Comparison of ENCODE assay signal across 1 cellular context in genomic region chr7:148790327-148790726, GRCh38.
TF ChIP-seq lines count a peak whose summit lies in the region.

No MANE protein-coding gene starts in this region.

TF ChIP-seq in K562, 482 proteins besides CTCF, POLR2A, EP300 and RAD21 (continued from another document):
- TF ChIP-seq, protein P1, sequence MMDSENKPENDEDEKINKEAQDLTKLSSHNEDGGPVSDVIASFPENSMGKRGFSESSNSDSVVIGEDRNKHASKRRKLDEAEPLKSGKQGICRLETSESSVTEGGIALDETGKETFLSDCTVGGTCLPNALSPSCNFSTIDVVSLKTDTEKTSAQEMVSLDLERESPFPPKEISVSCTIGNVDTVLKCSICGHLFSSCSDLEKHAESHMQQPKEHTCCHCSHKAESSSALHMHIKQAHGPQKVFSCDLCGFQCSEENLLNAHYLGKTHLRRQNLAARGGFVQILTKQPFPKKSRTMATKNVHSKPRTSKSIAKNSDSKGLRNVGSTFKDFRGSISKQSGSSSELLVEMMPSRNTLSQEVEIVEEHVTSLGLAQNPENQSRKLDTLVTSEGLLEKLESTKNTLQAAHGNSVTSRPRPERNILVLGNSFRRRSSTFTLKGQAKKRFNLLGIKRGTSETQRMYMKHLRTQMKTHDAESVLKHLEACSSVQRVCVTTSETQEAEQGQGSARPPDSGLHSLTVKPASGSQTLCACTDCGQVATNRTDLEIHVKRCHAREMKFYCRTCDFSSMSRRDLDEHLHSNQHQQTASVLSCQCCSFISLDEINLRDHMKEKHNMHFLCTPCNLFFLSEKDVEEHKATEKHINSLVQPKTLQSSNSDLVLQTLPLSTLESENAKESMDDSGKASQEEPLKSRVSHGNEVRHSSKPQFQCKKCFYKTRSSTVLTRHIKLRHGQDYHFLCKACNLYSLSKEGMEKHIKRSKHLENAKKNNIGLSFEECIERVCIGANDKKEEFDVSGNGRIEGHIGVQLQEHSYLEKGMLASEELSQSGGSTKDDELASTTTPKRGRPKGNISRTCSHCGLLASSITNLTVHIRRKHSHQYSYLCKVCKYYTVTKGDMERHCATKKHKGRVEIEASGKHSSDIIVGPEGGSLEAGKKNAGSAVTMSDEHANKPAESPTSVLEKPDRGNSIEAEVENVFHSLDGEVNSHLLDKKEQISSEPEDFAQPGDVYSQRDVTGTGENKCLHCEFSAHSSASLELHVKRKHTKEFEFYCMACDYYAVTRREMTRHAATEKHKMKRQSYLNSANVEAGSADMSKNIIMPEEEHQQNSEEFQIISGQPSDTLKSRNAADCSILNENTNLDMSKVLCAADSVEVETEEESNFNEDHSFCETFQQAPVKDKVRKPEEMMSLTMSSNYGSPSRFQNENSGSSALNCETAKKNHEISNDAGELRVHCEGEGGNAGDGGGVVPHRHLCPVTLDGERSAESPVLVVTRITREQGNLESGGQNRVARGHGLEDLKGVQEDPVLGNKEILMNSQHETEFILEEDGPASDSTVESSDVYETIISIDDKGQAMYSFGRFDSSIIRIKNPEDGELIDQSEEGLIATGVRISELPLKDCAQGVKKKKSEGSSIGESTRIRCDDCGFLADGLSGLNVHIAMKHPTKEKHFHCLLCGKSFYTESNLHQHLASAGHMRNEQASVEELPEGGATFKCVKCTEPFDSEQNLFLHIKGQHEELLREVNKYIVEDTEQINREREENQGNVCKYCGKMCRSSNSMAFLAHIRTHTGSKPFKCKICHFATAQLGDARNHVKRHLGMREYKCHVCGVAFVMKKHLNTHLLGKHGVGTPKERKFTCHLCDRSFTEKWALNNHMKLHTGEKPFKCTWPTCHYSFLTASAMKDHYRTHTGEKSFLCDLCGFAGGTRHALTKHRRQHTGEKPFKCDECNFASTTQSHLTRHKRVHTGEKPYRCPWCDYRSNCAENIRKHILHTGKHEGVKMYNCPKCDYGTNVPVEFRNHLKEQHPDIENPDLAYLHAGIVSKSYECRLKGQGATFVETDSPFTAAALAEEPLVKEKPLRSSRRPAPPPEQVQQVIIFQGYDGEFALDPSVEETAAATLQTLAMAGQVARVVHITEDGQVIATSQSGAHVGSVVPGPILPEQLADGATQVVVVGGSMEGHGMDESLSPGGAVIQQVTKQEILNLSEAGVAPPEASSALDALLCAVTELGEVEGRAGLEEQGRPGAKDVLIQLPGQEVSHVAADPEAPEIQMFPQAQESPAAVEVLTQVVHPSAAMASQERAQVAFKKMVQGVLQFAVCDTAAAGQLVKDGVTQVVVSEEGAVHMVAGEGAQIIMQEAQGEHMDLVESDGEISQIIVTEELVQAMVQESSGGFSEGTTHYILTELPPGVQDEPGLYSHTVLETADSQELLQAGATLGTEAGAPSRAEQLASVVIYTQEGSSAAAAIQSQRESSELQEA (IDR thresholded peaks at IDR 0.05; ENCODE audit: low read depth), result no peak
- TF ChIP-seq, protein P2, sequence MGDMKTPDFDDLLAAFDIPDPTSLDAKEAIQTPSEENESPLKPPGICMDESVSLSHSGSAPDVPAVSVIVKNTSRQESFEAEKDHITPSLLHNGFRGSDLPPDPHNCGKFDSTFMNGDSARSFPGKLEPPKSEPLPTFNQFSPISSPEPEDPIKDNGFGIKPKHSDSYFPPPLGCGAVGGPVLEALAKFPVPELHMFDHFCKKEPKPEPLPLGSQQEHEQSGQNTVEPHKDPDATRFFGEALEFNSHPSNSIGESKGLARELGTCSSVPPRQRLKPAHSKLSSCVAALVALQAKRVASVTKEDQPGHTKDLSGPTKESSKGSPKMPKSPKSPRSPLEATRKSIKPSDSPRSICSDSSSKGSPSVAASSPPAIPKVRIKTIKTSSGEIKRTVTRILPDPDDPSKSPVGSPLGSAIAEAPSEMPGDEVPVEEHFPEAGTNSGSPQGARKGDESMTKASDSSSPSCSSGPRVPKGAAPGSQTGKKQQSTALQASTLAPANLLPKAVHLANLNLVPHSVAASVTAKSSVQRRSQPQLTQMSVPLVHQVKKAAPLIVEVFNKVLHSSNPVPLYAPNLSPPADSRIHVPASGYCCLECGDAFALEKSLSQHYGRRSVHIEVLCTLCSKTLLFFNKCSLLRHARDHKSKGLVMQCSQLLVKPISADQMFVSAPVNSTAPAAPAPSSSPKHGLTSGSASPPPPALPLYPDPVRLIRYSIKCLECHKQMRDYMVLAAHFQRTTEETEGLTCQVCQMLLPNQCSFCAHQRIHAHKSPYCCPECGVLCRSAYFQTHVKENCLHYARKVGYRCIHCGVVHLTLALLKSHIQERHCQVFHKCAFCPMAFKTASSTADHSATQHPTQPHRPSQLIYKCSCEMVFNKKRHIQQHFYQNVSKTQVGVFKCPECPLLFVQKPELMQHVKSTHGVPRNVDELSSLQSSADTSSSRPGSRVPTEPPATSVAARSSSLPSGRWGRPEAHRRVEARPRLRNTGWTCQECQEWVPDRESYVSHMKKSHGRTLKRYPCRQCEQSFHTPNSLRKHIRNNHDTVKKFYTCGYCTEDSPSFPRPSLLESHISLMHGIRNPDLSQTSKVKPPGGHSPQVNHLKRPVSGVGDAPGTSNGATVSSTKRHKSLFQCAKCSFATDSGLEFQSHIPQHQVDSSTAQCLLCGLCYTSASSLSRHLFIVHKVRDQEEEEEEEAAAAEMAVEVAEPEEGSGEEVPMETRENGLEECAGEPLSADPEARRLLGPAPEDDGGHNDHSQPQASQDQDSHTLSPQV (IDR thresholded peaks at IDR 0.05), result no peak
